Comparison of ENCODE assay signal across 8 cellular contexts in genomic region chr2:3001595-3002184, GRCh38.
DNase-seq lines count a peak whose midpoint lies in the region; ATAC-seq and TF ChIP-seq lines count a peak whose summit lies in the region.

No MANE protein-coding gene starts in this region.

- peaks cover 75% of the 10 kb centered on the region for H3K27me3 ChIP-seq in left ventricle myocardium inferior (ENCODE audit: low read depth)
- H3K27me3 ChIP-seq in upper lobe of right lung = no peaks in the 10 kb centered on the region

- no peaks in the 10 kb centered on the region for H3K4me1 Mint-ChIP-seq in stimulated activated effector memory CD8-positive, alpha-beta T cell treated with anti-CD3 and anti-CD28 coated beads, Interleukin-12 subunit alpha, Interleukin-12 subunit beta, amount 100 ng/mL, for 72 hours

- intact Hi-C loops in Right ventricle myocardium inferior (cut with DNase I) = loop anchor here (5.0 kb wide), 1 partner anchor 461 kb away; no protein-coding TSS in a partner anchor
- intact Hi-C loops in cardiac septum (cut with DNase I) = loop anchor here (5.0 kb wide), 1 partner anchor 301 kb away; no protein-coding TSS in a partner anchor
- intact Hi-C loops in left ventricle myocardium inferior (cut with micrococcal nuclease) = loop anchor here (10.0 kb wide), 1 partner anchor 293 kb away; no protein-coding TSS in a partner anchor
- intact Hi-C loops in upper lobe of right lung (cut with DNase I) = no loop called here

- no peak overlapping the region for H3K27ac ChIP-seq in left ventricle myocardium inferior (replicated peaks)
- no peak overlapping the region for H3K27ac ChIP-seq in upper lobe of right lung

- TF ChIP-seq CTCF in left ventricle myocardium inferior (IDR thresholded peaks at IDR 0.05; ENCODE audit: borderline replicate concordance) = peak; percentile 60
- peak; percentile 27 for TF ChIP-seq CTCF in upper lobe of right lung (IDR thresholded peaks at IDR 0.05)

- H3K36me3 Mint-ChIP-seq in stimulated activated effector memory CD8-positive, alpha-beta T cell treated with anti-CD3 and anti-CD28 coated beads, Interleukin-12 subunit alpha, Interleukin-12 subunit beta, amount 100 ng/mL, for 72 hours = no peaks in the 10 kb centered on the region

- DNase-seq in Right ventricle myocardium inferior (ENCODE audit: missing footprints) (no peak), cardiac septum (ENCODE audit: low spot score) (no peak), NCI-H69 (lab: John Stamatoyannopoulos, UW) (peak; percentile 39), left ventricle myocardium inferior (no peak), upper lobe of right lung (no peak), LoVo (ENCODE audit: low spot score) (no peak)
- DNase-seq in stimulated activated effector memory CD8-positive, alpha-beta T cell treated with anti-CD3 and anti-CD28 coated beads, Interleukin-12 subunit alpha, Interleukin-12 subunit beta, amount 100 ng/mL, for 72 hours (ENCODE audit: low spot score in 2 of 2) = no peak

- ATAC-seq in Right ventricle myocardium inferior (peak; percentile 68), upper lobe of right lung (peak; percentile 57), GM19455 (IDR thresholded peaks at IDR 0.05; ENCODE audit: unreplicated experiment) (no peak)
- no peak for ATAC-seq in stimulated activated effector memory CD8-positive, alpha-beta T cell treated with anti-CD3 and anti-CD28 coated beads, Interleukin-12 subunit alpha, Interleukin-12 subunit beta, amount 100 ng/mL, for 72 hours

- H3K27ac Mint-ChIP-seq in stimulated activated effector memory CD8-positive, alpha-beta T cell treated with anti-CD3 and anti-CD28 coated beads, Interleukin-12 subunit alpha, Interleukin-12 subunit beta, amount 100 ng/mL, for 72 hours = no peak overlapping the region

- no peaks in the 10 kb centered on the region for H3K9me3 Mint-ChIP-seq in stimulated activated effector memory CD8-positive, alpha-beta T cell treated with anti-CD3 and anti-CD28 coated beads, Interleukin-12 subunit alpha, Interleukin-12 subunit beta, amount 100 ng/mL, for 72 hours

- H3K4me3 Mint-ChIP-seq in stimulated activated effector memory CD8-positive, alpha-beta T cell treated with anti-CD3 and anti-CD28 coated beads, Interleukin-12 subunit alpha, Interleukin-12 subunit beta, amount 100 ng/mL, for 72 hours = no peak overlapping the region

- H3K9me3 ChIP-seq in left ventricle myocardium inferior (replicated peaks) (no peaks in the 10 kb centered on the region), upper lobe of right lung (no peaks in the 10 kb centered on the region)

- H3K4me3 ChIP-seq in left ventricle myocardium inferior = no peak overlapping the region
- no peak overlapping the region for H3K4me3 ChIP-seq in upper lobe of right lung

- H3K36me3 ChIP-seq in left ventricle myocardium inferior (no peaks in the 10 kb centered on the region), upper lobe of right lung (no peaks in the 10 kb centered on the region)

- no peaks in the 10 kb centered on the region for H3K4me1 ChIP-seq in left ventricle myocardium inferior
- no peaks in the 10 kb centered on the region for H3K4me1 ChIP-seq in upper lobe of right lung

Comparison
In these comparisons a context has a peak if more than half of its experiments do, and no peak if none do; other contexts are left out.
1. ATAC-seq: peak in Right ventricle myocardium inferior (single experiment) and upper lobe of right lung (single experiment); none in GM19455 (single experiment) and stimulated activated effector memory CD8-positive, alpha-beta T cell treated with anti-CD3 and anti-CD28 coated beads, Interleukin-12 subunit alpha, Interleukin-12 subunit beta, amount 100 ng/mL, for 72 hours (single experiment).